ENCODE assay signal across 18 cellular contexts in the genomic region with DNA sequence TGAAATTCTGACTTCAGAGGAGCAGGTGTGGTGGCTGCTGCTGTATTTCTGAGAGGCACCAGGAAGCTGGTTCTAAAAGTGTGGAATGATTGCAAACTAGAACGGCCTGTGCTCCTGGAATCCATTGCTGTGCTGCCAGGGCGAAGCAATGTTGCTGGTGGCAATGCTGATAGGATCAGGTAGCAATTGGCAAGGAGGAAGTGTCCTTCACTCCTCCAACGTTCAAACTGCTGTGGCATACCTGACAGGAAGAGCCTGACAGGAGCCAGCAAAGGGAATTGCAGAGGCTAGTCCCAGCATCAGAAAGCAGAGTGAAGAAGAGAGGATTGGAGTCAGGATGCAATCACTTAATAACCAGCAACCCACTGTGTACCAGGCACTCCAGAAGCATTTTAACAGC.
DNase-seq lines count a peak whose midpoint lies in the region; TF ChIP-seq lines count a peak whose summit lies in the region.
"Had no signal": no experiment of that assay in that cellular context is flagged by ENCODE, and none has a peak within 500 bp of the region (broad histone marks: within the 10 kb centered on the region; RNA-seq: fewer than 3 reads in every experiment).

No MANE protein-coding gene starts in this region.

- no peak overlapping the region for H2BK12ac ChIP-seq in neuronal stem cell (ENCODE audit: low read length)
- H2BK12ac ChIP-seq in mesenchymal stem cell (ENCODE audit: low read length in 2 of 2), result no peak overlapping the region

- no peaks in the 10 kb centered on the region for H4K20me1 ChIP-seq in OCI-LY7 (ENCODE audit: insufficient read depth, low read length)

- CTCF ChIA-PET in OCI-LY7 (lab: Charles Lee; ENCODE audit: unreplicated experiment), result no interaction called here

- H3K9ac ChIP-seq in neuronal stem cell (ENCODE audit: low read depth, low read length, poor library complexity), result peak overlapping the region; percentile 60
- no peak overlapping the region for H3K9ac ChIP-seq in mesenchymal stem cell (ENCODE audit: low read length)

- H3K4me3 ChIP-seq in LNCaP clone FGC (ENCODE audit: low read depth, low read length) (no peak overlapping the region), OCI-LY7 (ENCODE audit: low read depth, low read length, poor library complexity, severe bottlenecking) (no peak overlapping the region), neuronal stem cell (ENCODE audit: low read length in 2 of 2) (no peak overlapping the region), mesenchymal stem cell (ENCODE audit: insufficient read depth in 1 of 2, low read depth in 1 of 2, low read length in 2 of 2) (no peak overlapping the region)
- H3K4me3 ChIP-seq: A549 had no signal

- 0 out of 2 replicates have a peak, but pooled peaks cover 8% of the 10 kb centered on the region for H3K9me3 ChIP-seq in OCI-LY7 (ENCODE audit: low read length)
- H3K9me3 ChIP-seq in neuronal stem cell (replicated peaks in 1 of 2; ENCODE audit: control insufficient read depth in 2 of 2, insufficient read depth in 1 of 2, low read depth in 1 of 2, low read length in 2 of 2), result no peaks in the 10 kb centered on the region
- H3K9me3 ChIP-seq in mesenchymal stem cell (ENCODE audit: control insufficient read depth, low read length), result peaks cover 4% of the 10 kb centered on the region
- H3K9me3 ChIP-seq: A549 had no signal

- H3K23ac ChIP-seq in neuronal stem cell (ENCODE audit: low read depth, low read length, poor library complexity) (no peak overlapping the region), mesenchymal stem cell (ENCODE audit: low read length in 2 of 2) (no peak overlapping the region)

- WGBS in neuronal stem cell (ENCODE audit: extremely low coverage in 2 of 2, insufficient read length in 2 of 2, insufficient replicate concordance in 1 of 2), 2 donors, result no CpG with 5 or more reads among the region's 3 CpGs
- WGBS in mesenchymal stem cell, result 65% methylated on average over 3 of the region's 3 CpGs

- H2BK5ac ChIP-seq in neuronal stem cell (ENCODE audit: low read length) (no peak overlapping the region), mesenchymal stem cell (ENCODE audit: low read depth, low read length, poor library complexity, severe bottlenecking) (no peak overlapping the region)

- H3K14ac ChIP-seq in neuronal stem cell (ENCODE audit: low read length) (no peak overlapping the region), mesenchymal stem cell (ENCODE audit: low read length in 2 of 2) (peak overlapping the region in 1 of 2 experiments; percentile 8)

- H2BK15ac ChIP-seq in neuronal stem cell (ENCODE audit: low read length) (no peak overlapping the region), mesenchymal stem cell (ENCODE audit: low read depth, poor library complexity, severe bottlenecking) (no peak overlapping the region)

- H4K8ac ChIP-seq in neuronal stem cell (ENCODE audit: low read depth, low read length), result no peak overlapping the region
- no peak overlapping the region for H4K8ac ChIP-seq in mesenchymal stem cell (ENCODE audit: low read length)

- no peak for TF ChIP-seq CTCF in LNCaP clone FGC (IDR thresholded peaks at IDR 0.05; ENCODE audit: control insufficient read depth, extremely low read depth, insufficient read depth)
- TF ChIP-seq CTCF in OCI-LY7 (conservative IDR thresholded peaks at IDR 0.05; ENCODE audit: low read length), result no peak

- no peaks in the 10 kb centered on the region for H3K9me2 ChIP-seq in OCI-LY7 (ENCODE audit: insufficient read depth, low read length)

- peaks cover 0 to 6% (median 0%) of the 10 kb centered on the region in 3 experiments for H3K27me3 ChIP-seq in neuronal stem cell (ENCODE audit: control insufficient read depth in 3 of 3, insufficient read depth in 3 of 3, low read depth in 1 of 3, low read length in 3 of 3)
- H3K27me3 ChIP-seq in mesenchymal stem cell (ENCODE audit: control insufficient read depth in 1 of 2, insufficient read depth in 1 of 2, low read length in 2 of 2), result peaks cover 14 to 39% of the 10 kb centered on the region in 2 experiments

- H3K36me3 ChIP-seq in OCI-LY7 (ENCODE audit: insufficient read depth, low read length), result no peaks in the 10 kb centered on the region
- H3K36me3 ChIP-seq in neuronal stem cell (replicated peaks in 1 of 2; ENCODE audit: control insufficient read depth in 2 of 2, insufficient read depth in 2 of 2, low read length in 2 of 2), result no peaks in the 10 kb centered on the region
- no peaks in the 10 kb centered on the region for H3K36me3 ChIP-seq in mesenchymal stem cell (ENCODE audit: control insufficient read depth in 1 of 2, insufficient read depth in 2 of 2, low read depth in 1 of 2, low read length in 2 of 2)

- POLR2A ChIA-PET in OCI-LY7 (lab: Charles Lee), result interaction anchor here (0.7 to 1.2 kb wide), 3 partner anchors 14 to 887 kb away, joined by 3 read pairs; no protein-coding TSS in a partner anchor

- no peaks in the 10 kb centered on the region for H3K79me2 ChIP-seq in OCI-LY7 (ENCODE audit: insufficient read depth, low read depth, low read length)

- no peak overlapping the region for H4K91ac ChIP-seq in neuronal stem cell (ENCODE audit: low read depth, low read length, poor library complexity)
- no peak overlapping the region for H4K91ac ChIP-seq in mesenchymal stem cell (ENCODE audit: low read length)

- DNase-seq in NCI-H510A treated with DMSO at 0.1 percent for 48 hours (lab: John Stamatoyannopoulos, UW), result peak; percentile 26
- no peak for DNase-seq in NCI-H510A (lab: John Stamatoyannopoulos, UW)
- peak; percentile 37 for DNase-seq in LNCaP clone FGC (ENCODE audit: low read depth)
- DNase-seq in OCI-LY7 (ENCODE audit: low spot score), result peak; percentile 24
- no peak for DNase-seq in neuronal stem cell (ENCODE audit: low spot score)
- no peak for DNase-seq in mesenchymal stem cell
- DNase-seq in NCI-H2171 treated with DMSO at 0.1 percent for 48 hours (lab: John Stamatoyannopoulos, UW), result no peak
- no peak for DNase-seq in DMS 273 (lab: John Stamatoyannopoulos, UW; ENCODE audit: unreplicated experiment)
- DNase-seq: CD4-positive, alpha-beta memory T cell; DMS79 treated with DMSO at 0.1 percent for 48 hours; HCEC 1CT; KG1; NCI-H1436; NCI-H2081 treated with DMSO at 0.1 percent for 48 hours; NCI-H226; PC-3 had no signal

- no peak overlapping the region for H3K4me2 ChIP-seq in OCI-LY7 (ENCODE audit: low read length)
- H3K4me2 ChIP-seq in neuronal stem cell (ENCODE audit: insufficient read depth, low read length, poor library complexity, severe bottlenecking), result no peak overlapping the region
- H3K4me2 ChIP-seq in mesenchymal stem cell (ENCODE audit: low read length, poor library complexity, severe bottlenecking), result no peak overlapping the region
- H3K4me2 ChIP-seq: A549 had no signal

- H3K18ac ChIP-seq in neuronal stem cell (ENCODE audit: low read length), result no peak overlapping the region
- no peak overlapping the region for H3K18ac ChIP-seq in mesenchymal stem cell (ENCODE audit: low read depth in 1 of 2, low read length in 2 of 2)

- no peak overlapping the region for H2AK5ac ChIP-seq in neuronal stem cell (ENCODE audit: low read depth, low read length)
- H2AK5ac ChIP-seq in mesenchymal stem cell (ENCODE audit: low read length, severe bottlenecking), result no peak overlapping the region

- intact Hi-C loops in OCI-LY7 (cut with micrococcal nuclease; ENCODE audit: unreplicated experiment), result loop anchor here (5.0 kb wide), 1 partner anchor 46 kb away; no protein-coding TSS in a partner anchor

- H2AFZ ChIP-seq in OCI-LY7 (ENCODE audit: low read length) (peak overlapping the region; percentile 72), neuronal stem cell (ENCODE audit: low read length) (no peak overlapping the region), mesenchymal stem cell (ENCODE audit: low read depth, low read length) (no peak overlapping the region)

- peaks cover 8% of the 10 kb centered on the region for H3K4me1 ChIP-seq in OCI-LY7 (ENCODE audit: insufficient read depth, low read length, poor library complexity, severe bottlenecking)
- H3K4me1 ChIP-seq in neuronal stem cell (ENCODE audit: control insufficient read depth in 2 of 2, insufficient read depth in 1 of 2, low read depth in 1 of 2, low read length in 2 of 2), result peaks cover 0 to 5% of the 10 kb centered on the region in 2 donors
- peaks cover 2% of the 10 kb centered on the region for H3K4me1 ChIP-seq in mesenchymal stem cell (ENCODE audit: control insufficient read depth, insufficient read depth, low read depth, low read length)
- H3K4me1 ChIP-seq: A549 had no signal

- H3K79me1 ChIP-seq in neuronal stem cell (ENCODE audit: low read depth, low read length) (no peaks in the 10 kb centered on the region), mesenchymal stem cell (replicated peaks; ENCODE audit: low read length, poor library complexity, severe bottlenecking) (no peaks in the 10 kb centered on the region)

- H2BK120ac ChIP-seq in neuronal stem cell (ENCODE audit: low read depth, low read length), result no peak overlapping the region
- no peak overlapping the region for H2BK120ac ChIP-seq in mesenchymal stem cell (ENCODE audit: low read depth, low read length)

- no peak overlapping the region for H3K27ac ChIP-seq in OCI-LY7 (ENCODE audit: low read depth, low read length, poor library complexity, severe bottlenecking)
- no peak overlapping the region for H3K27ac ChIP-seq in neuronal stem cell (replicated peaks; ENCODE audit: low read length)
- no peak overlapping the region for H3K27ac ChIP-seq in mesenchymal stem cell (ENCODE audit: low read length, poor library complexity, severe bottlenecking)
- H3K27ac ChIP-seq: A549, RWPE1 had no signal

- H3K4ac ChIP-seq in neuronal stem cell (ENCODE audit: low read length) (no peak overlapping the region), mesenchymal stem cell (ENCODE audit: low read depth in 1 of 2, low read length in 2 of 2) (no peak overlapping the region)

- BruUV-seq in OCI-LY7 (replicated peaks; lab: Mats Ljungman, UMichigan), result no TSS peak

Comparison
In these comparisons a context has a peak if more than half of its experiments do, and no peak if none do; other contexts are left out.
1. DNase-seq: peak in NCI-H510A treated with DMSO at 0.1 percent for 48 hours (single experiment), LNCaP clone FGC (single experiment) and OCI-LY7 (single experiment); none in NCI-H510A (single experiment), neuronal stem cell (single experiment), mesenchymal stem cell (single experiment), NCI-H2171 treated with DMSO at 0.1 percent for 48 hours (single experiment) and DMS 273 (single experiment).